Comparison of ENCODE assay signal across 29 cellular contexts in genomic region chr17:31294839-31295488, GRCh38. TPM values are rescaled to one million over a fixed set of nuclear protein-coding genes. Genes with fewer than 3 reads are reported as not detected.
DNase-seq lines count a peak whose midpoint lies in the region; ATAC-seq, FAIRE-seq and TF ChIP-seq lines count a peak whose summit lies in the region.
"Had no signal": no experiment of that assay in that cellular context is flagged by ENCODE, and none has a peak within 500 bp of the region (broad histone marks: within the 10 kb centered on the region; RNA-seq: fewer than 3 reads in every experiment).

No MANE protein-coding gene starts in this region.

- H3K27me3 Mint-ChIP-seq in activated CD4-positive, alpha-beta memory T cell treated with anti-CD3 and anti-CD28 coated beads, Interleukin-2, amount 10 ng/mL, durations not matched to agents 7 days and 5 days: no peaks in the 10 kb centered on the region
- H3K27me3 Mint-ChIP-seq: IgD-negative memory B cell; stimulated activated memory B cell treated with anti-CD40 and anti-IgM and Interleukin-4, amounts not matched to agents 10 μg/mL and 1 μg/mL and 100 μg/mL, for 72 hours; T-helper 17 cell had no signal

- ATAC-seq in GM12878 (no peak), GM21360 (IDR thresholded peaks at IDR 0.05; ENCODE audit: unreplicated experiment) (no peak)
- ATAC-seq: left lobe of liver; right lobe of liver; stimulated activated memory B cell treated with anti-CD40 and anti-IgM and Interleukin-4, amounts not matched to agents 10 μg/mL and 1 μg/mL and 100 μg/mL, for 72 hours; T-helper 17 cell had no signal

- in situ Hi-C loops in GM12878 (cut with MboI): no loop called here

- H3K27ac Mint-ChIP-seq in activated CD4-positive, alpha-beta memory T cell treated with anti-CD3 and anti-CD28 coated beads, Interleukin-2, amount 10 ng/mL, durations not matched to agents 7 days and 5 days: no peak overlapping the region
- H3K27ac Mint-ChIP-seq: IgD-negative memory B cell; immature natural killer cell; stimulated activated memory B cell treated with anti-CD40 and anti-IgM and Interleukin-4, amounts not matched to agents 10 μg/mL and 1 μg/mL and 100 μg/mL, for 72 hours; T-helper 17 cell had no signal

- RAD21 ChIA-PET in GM12878 (lab: Charles Lee; ENCODE audit: unreplicated experiment): no interaction called here

- no peaks in the 10 kb centered on the region for H3K9me3 ChIP-seq in GM12878 (replicated peaks; ENCODE audit: control insufficient read depth, insufficient read depth, low read length)
- H3K9me3 ChIP-seq: adrenal gland, right lobe of liver, SK-N-SH, suprapubic skin had no signal

- H3K36me3 Mint-ChIP-seq in activated CD4-positive, alpha-beta memory T cell treated with anti-CD3 and anti-CD28 coated beads, Interleukin-2, amount 10 ng/mL, durations not matched to agents 7 days and 5 days (ENCODE audit: low read depth): no peaks in the 10 kb centered on the region

- 83% methylated on average over 3 of the region's 3 CpGs for WGBS in GM12878 (ENCODE audit: insufficient coverage, insufficient replicate concordance, low lambda C conversion rate, missing lambda C conversion rate)

- H3K27ac ChIP-seq in GM12878 (ENCODE audit: control insufficient read depth, insufficient read depth): no peak overlapping the region
- H3K27ac ChIP-seq in layer of hippocampus (ENCODE audit: low read depth, low read length): peak overlapping the region; percentile 81
- H3K27ac ChIP-seq: adrenal gland, C4-2B, coronary artery, right lobe of liver, suprapubic skin had no signal

- POLR2A ChIA-PET in GM12878 (lab: Charles Lee): interaction anchor here (1.0 kb wide), 1 partner anchor 11 kb away, joined by 3 read pairs; no protein-coding TSS in a partner anchor
- POLR2A ChIA-PET in activated CD4-positive, alpha-beta memory T cell treated with anti-CD3 and anti-CD28 coated beads, Interleukin-2, amount 10 ng/mL, durations not matched to agents 7 days and 5 days (lab: Charles Lee): no interaction called here

- CTCF ChIA-PET in GM12878 (lab: Yijun Ruan, JAX): interaction anchor here (0.9 kb wide), 1 partner anchor 14 kb away, joined by 3 read pairs; no protein-coding TSS in a partner anchor
- CTCF ChIA-PET in activated CD4-positive, alpha-beta memory T cell treated with anti-CD3 and anti-CD28 coated beads, Interleukin-2, amount 10 ng/mL, durations not matched to agents 7 days and 5 days (lab: Charles Lee): no interaction called here

- TF ChIP-seq EP300 in GM12878 (IDR thresholded peaks at IDR 0.05; ENCODE audit: borderline replicate concordance in 1 of 2, control insufficient read depth in 1 of 2, low read depth in 2 of 2, low read length in 2 of 2): no peak

- no peak for TF ChIP-seq RAD21 in GM12878 (IDR thresholded peaks at IDR 0.05; ENCODE audit: insufficient read depth, low read depth, low read length)

- H3K4me2 ChIP-seq in GM12878 (ENCODE audit: control insufficient read depth, insufficient read depth): no peak overlapping the region
- H3K4me2 ChIP-seq: SK-N-SH had no signal

- no peak overlapping the region for H2AFZ ChIP-seq in GM12878 (ENCODE audit: control insufficient read depth, low read depth, low read length)

- no peaks in the 10 kb centered on the region for H3K27me3 ChIP-seq in GM12878 (replicated peaks in 1 of 2; ENCODE audit: control insufficient read depth in 2 of 2, insufficient read depth in 2 of 2, low read length in 1 of 2)
- H3K27me3 ChIP-seq in layer of hippocampus (ENCODE audit: control insufficient read depth, insufficient read depth, low read length): no peaks in the 10 kb centered on the region
- H3K27me3 ChIP-seq: adrenal gland, right lobe of liver, suprapubic skin had no signal

- no peaks in the 10 kb centered on the region; a peak in 2 of 4 replicates for H3K36me3 ChIP-seq in GM12878 (ENCODE audit: control insufficient read depth in 2 of 2, insufficient read depth in 2 of 2, low read length in 1 of 2)
- H3K36me3 ChIP-seq: adrenal gland, right lobe of liver, suprapubic skin had no signal

- H3K9ac ChIP-seq in GM12878 (ENCODE audit: control insufficient read depth, insufficient read depth, low read length): no peak overlapping the region
- H3K9ac ChIP-seq: SK-N-SH had no signal

- H4K20me1 ChIP-seq in GM12878 (ENCODE audit: control insufficient read depth, insufficient read depth): no peaks in the 10 kb centered on the region

- SMC1A ChIA-PET in GM12878 (lab: Charles Lee; ENCODE audit: uncharacterized antibody, unreplicated experiment): no interaction called here

- H3K79me2 ChIP-seq in GM12878 (ENCODE audit: control insufficient read depth, insufficient read depth, low read length): no peaks in the 10 kb centered on the region

- no peak overlapping the region for H3K4me3 Mint-ChIP-seq in activated CD4-positive, alpha-beta memory T cell treated with anti-CD3 and anti-CD28 coated beads, Interleukin-2, amount 10 ng/mL, durations not matched to agents 7 days and 5 days
- H3K4me3 Mint-ChIP-seq: IgD-negative memory B cell; immature natural killer cell; stimulated activated memory B cell treated with anti-CD40 and anti-IgM and Interleukin-4, amounts not matched to agents 10 μg/mL and 1 μg/mL and 100 μg/mL, for 72 hours; T-helper 17 cell had no signal

- peaks cover 3% of the 10 kb centered on the region for H3K4me1 Mint-ChIP-seq in activated CD4-positive, alpha-beta memory T cell treated with anti-CD3 and anti-CD28 coated beads, Interleukin-2, amount 10 ng/mL, durations not matched to agents 7 days and 5 days

- TF ChIP-seq CTCF in NB4 (IDR thresholded peaks at IDR 0.05; ENCODE audit: low read depth, low read length) (no peak), GM12878 (IDR thresholded peaks at IDR 0.05 in 2 of 3, conservative IDR thresholded peaks at IDR 0.05 in 1 of 3; ENCODE audit: control insufficient read depth in 2 of 3, extremely low read depth in 1 of 3, insufficient read depth in 1 of 3, low read depth in 3 of 3, low read length in 3 of 3) (no peak)

- H3K4me3 ChIP-seq in NB4 (ENCODE audit: low read depth, low read length): no peak overlapping the region
- H3K4me3 ChIP-seq in GM12878: no peak overlapping the region
- H3K4me3 ChIP-seq: adrenal gland, coronary artery, right lobe of liver, suprapubic skin had no signal

- peak; percentile 52 for FAIRE-seq in GM12878 (lab: Jason Lieb, UNC)
- FAIRE-seq: bronchial epithelial cell, H1, urothelium cell line had no signal

- no peaks in the 10 kb centered on the region for H3K9me3 Mint-ChIP-seq in activated CD4-positive, alpha-beta memory T cell treated with anti-CD3 and anti-CD28 coated beads, Interleukin-2, amount 10 ng/mL, durations not matched to agents 7 days and 5 days
- H3K9me3 Mint-ChIP-seq: IgD-negative memory B cell; immature natural killer cell; stimulated activated memory B cell treated with anti-CD40 and anti-IgM and Interleukin-4, amounts not matched to agents 10 μg/mL and 1 μg/mL and 100 μg/mL, for 72 hours had no signal

- TF ChIP-seq POLR2A in NB4 (IDR thresholded peaks at IDR 0.05; ENCODE audit: extremely low read depth, insufficient read length) (no peak), GM12878 (IDR thresholded peaks at IDR 0.05; ENCODE audit: low read depth, low read length) (no peak)

- no peaks in the 10 kb centered on the region for H3K4me1 ChIP-seq in GM12878 (ENCODE audit: control insufficient read depth, insufficient read depth, low read length)
- H3K4me1 ChIP-seq: adrenal gland, right lobe of liver had no signal

- intact Hi-C loops in GM12878 (cut with micrococcal nuclease; ENCODE audit: unreplicated experiment): no loop called here

- BruUV-seq in GM12878 (replicated peaks; lab: Mats Ljungman, UMichigan): no TSS peak

- DNase-seq in GF-D8 (lab: John Stamatoyannopoulos, UW) (peak; percentile 0), NB4 (ENCODE audit: low read depth) (peak; percentile 79), GM12878 (ENCODE audit: low read depth, low spot score) (no peak), DMS 273 treated with DMSO at 0.1 percent for 48 hours (lab: John Stamatoyannopoulos, UW) (no peak), DMS53 (lab: John Stamatoyannopoulos, UW) (no peak)
- no peak for DNase-seq in activated CD4-positive, alpha-beta memory T cell treated with anti-CD3 and anti-CD28 coated beads, Interleukin-2, amount 10 ng/mL, durations not matched to agents 7 days and 5 days
- DNase-seq: activated CD4-positive, alpha-beta T cell treated with anti-CD3 and anti-CD28 coated beads for 4 hours; activated T-cell treated with anti-CD3 and anti-CD28 coated beads, Interleukin-2, amount 50 U/mL, for 48 hours; adrenal gland; immature natural killer cell; mesendoderm; NCI-H1417; NCI-H774; right lobe of liver; SK-N-SH; stimulated activated CD4-positive, alpha-beta T cell treated with anti-CD3 and anti-CD28 coated beads, Interleukin-12 subunit alpha, Interleukin-12 subunit beta, amount 100 ng/mL, for 4 hours; stimulated activated CD4-positive, alpha-beta T cell treated with anti-CD3 and anti-CD28 coated beads, Interleukin-4, amount 100 ng/mL, for 4 hours; T-helper 17 cell had no signal

RNA-seq across cellular contexts. Expression of gene OMG, which starts 2.1 kb away (rescaled TPM):
- 0.51 and 0.54 TPM in 2 replicates for total RNA-seq in GM12878 (2013; cell fraction: nucleolus; rRNA removed)
- total RNA-seq in GM12878 (2014; rRNA removed) (0.23 and 0.27 TPM in 2 replicates), GM12878 (2014; rRNA removed; fragmentation: Illumina TruSeq; extraction: Trizol) (0.09 TPM in 2 replicates), GM12878 (2021) (0.18 TPM in 1 of 2 replicates, not detected in the other)
- 0.54 TPM for polyA plus RNA-seq in GM12878 (2011; ENCODE audit: low read depth)
- polyA plus RNA-seq in GM12878 (2011; rRNA removed) (0.30 and 0.40 TPM in 2 replicates), GM12878 (2014; fragmentation: Illumina TruSeq; extraction: Trizol) (0.17 and 0.37 TPM in 2 replicates), GM12878 (2014; fragmentation: Nextera tagmentation; extraction: Ambion mirVana) (under 1 TPM; 0.20 to 0.53 TPM), GM12878 (2014; rRNA removed) (0.14 and 0.37 TPM in 2 replicates), GM12878 (2016; fragmentation: Nextera tagmentation; extraction: Ambion mirVana) (under 1 TPM; 0.55 to 0.96 TPM)
- 0.09 and 0.13 TPM in 2 replicates for polyA plus RNA-seq in GM12878 (2011; cell fraction: cytosol; rRNA removed)
- polyA plus RNA-seq in GM12878 (2011; cell fraction: nucleus; rRNA removed): 0.58 and 0.72 TPM in 2 replicates
- 0.83 and 0.86 TPM in 2 replicates for polyA plus RNA-seq in GM12878 (2012)
- 0.15 and 0.22 TPM in 2 replicates for polyA minus RNA-seq in GM12878 (2011; rRNA and poly(A)+ RNA removed)
- polyA minus RNA-seq in GM12878 (2011; cell fraction: cytosol; rRNA and poly(A)+ RNA removed): not detected in 2 replicates
- 0.36 and 0.48 TPM in 2 replicates for polyA minus RNA-seq in GM12878 (2011; cell fraction: nucleus; rRNA and poly(A)+ RNA removed)
- under 1 TPM; 0.55 to 0.65 TPM for total RNA-seq in activated CD4-positive, alpha-beta memory T cell treated with anti-CD3 and anti-CD28 coated beads, Interleukin-2, amount 10 ng/mL, durations not matched to agents 7 days and 5 days
- total RNA-seq: bronchial epithelial cell, H1, suprapubic skin had no signal
- polyA plus RNA-seq: H1, IgD-negative memory B cell had no signal

RNA-seq across cellular contexts. Expression of gene EVI2B, which starts 18.9 kb away (rescaled TPM):
- total RNA-seq in GM12878 (2013; cell fraction: nucleolus; rRNA removed): 28.3 and 30.5 TPM in 2 replicates
- 35.9 and 38.8 TPM in 2 replicates for total RNA-seq in GM12878 (2014; rRNA removed)
- total RNA-seq in GM12878 (2014; rRNA removed; fragmentation: Illumina TruSeq; extraction: Trizol): 65.3 and 67.2 TPM in 2 replicates
- total RNA-seq in GM12878 (2021): 51.0 and 52.7 TPM in 2 replicates
- polyA plus RNA-seq in GM12878 (2011; ENCODE audit: low read depth): 83.9 TPM
- 124 and 173 TPM in 2 replicates for polyA plus RNA-seq in GM12878 (2011; rRNA removed)
- polyA plus RNA-seq in GM12878 (2011; cell fraction: cytosol; rRNA removed): 44.4 and 50.2 TPM in 2 replicates
- polyA plus RNA-seq in GM12878 (2011; cell fraction: nucleus; rRNA removed): 29.3 and 30.8 TPM in 2 replicates
- polyA plus RNA-seq in GM12878 (2012): 120 and 126 TPM in 2 replicates
- 195 and 268 TPM in 2 replicates for polyA plus RNA-seq in GM12878 (2014; fragmentation: Illumina TruSeq; extraction: Trizol)
- polyA plus RNA-seq in GM12878 (2014; fragmentation: Nextera tagmentation; extraction: Ambion mirVana): 10 to 100 TPM; 49.2 to 64.4 TPM
- 44.8 and 51.3 TPM in 2 replicates for polyA plus RNA-seq in GM12878 (2014; rRNA removed)
- 10 to 100 TPM; 26.2 to 32.0 TPM for polyA plus RNA-seq in GM12878 (2016; fragmentation: Nextera tagmentation; extraction: Ambion mirVana)
- polyA minus RNA-seq in GM12878 (2011; rRNA and poly(A)+ RNA removed): 31.2 and 67.4 TPM in 2 replicates
- polyA minus RNA-seq in GM12878 (2011; cell fraction: cytosol; rRNA and poly(A)+ RNA removed): 12.3 and 14.2 TPM in 2 replicates
- polyA minus RNA-seq in GM12878 (2011; cell fraction: nucleus; rRNA and poly(A)+ RNA removed): 9.7 and 17.0 TPM in 2 replicates
- total RNA-seq in activated CD4-positive, alpha-beta memory T cell treated with anti-CD3 and anti-CD28 coated beads, Interleukin-2, amount 10 ng/mL, durations not matched to agents 7 days and 5 days: 100 to 1,000 TPM; 109 TPM
- total RNA-seq: bronchial epithelial cell, H1 had no signal
- polyA plus RNA-seq: H1 had no signal

RNA-seq across cellular contexts. Expression of gene EVI2A, which starts 26.5 kb away (rescaled TPM):
- 6.3 and 7.2 TPM in 2 replicates for total RNA-seq in GM12878 (2013; cell fraction: nucleolus; rRNA removed)
- total RNA-seq in GM12878 (2014; rRNA removed) (29.5 and 40.9 TPM in 2 replicates), GM12878 (2014; rRNA removed; fragmentation: Illumina TruSeq; extraction: Trizol) (50.3 and 51.2 TPM in 2 replicates), GM12878 (2021) (21.4 and 22.9 TPM in 2 replicates)
- polyA plus RNA-seq in GM12878 (2011; ENCODE audit: low read depth): 12.9 TPM
- polyA plus RNA-seq in GM12878 (2011; rRNA removed) (4.6 and 10.6 TPM in 2 replicates), GM12878 (2014; fragmentation: Illumina TruSeq; extraction: Trizol) (41.3 and 62.5 TPM in 2 replicates), GM12878 (2014; fragmentation: Nextera tagmentation; extraction: Ambion mirVana) (10 to 100 TPM; 54.5 to 78.3 TPM), GM12878 (2014; rRNA removed) (17.8 and 21.9 TPM in 2 replicates), GM12878 (2016; fragmentation: Nextera tagmentation; extraction: Ambion mirVana) (10 to 100 TPM; 15.1 to 15.5 TPM)
- polyA plus RNA-seq in GM12878 (2011; cell fraction: cytosol; rRNA removed): 1.7 and 1.8 TPM in 2 replicates
- polyA plus RNA-seq in GM12878 (2011; cell fraction: nucleus; rRNA removed): 1.2 and 1.5 TPM in 2 replicates
- 21.1 and 30.8 TPM in 2 replicates for polyA plus RNA-seq in GM12878 (2012)
- 1.7 and 2.7 TPM in 2 replicates for polyA minus RNA-seq in GM12878 (2011; rRNA and poly(A)+ RNA removed)
- polyA minus RNA-seq in GM12878 (2011; cell fraction: cytosol; rRNA and poly(A)+ RNA removed): 1.1 TPM in 1 of 2 replicates, not detected in the other
- polyA minus RNA-seq in GM12878 (2011; cell fraction: nucleus; rRNA and poly(A)+ RNA removed): 1.9 and 3.0 TPM in 2 replicates
- total RNA-seq in activated CD4-positive, alpha-beta memory T cell treated with anti-CD3 and anti-CD28 coated beads, Interleukin-2, amount 10 ng/mL, durations not matched to agents 7 days and 5 days: 100 to 1,000 TPM; 109 to 110 TPM
- total RNA-seq: bronchial epithelial cell, H1 had no signal
- polyA plus RNA-seq: H1 had no signal

Comparison
In these comparisons a context has a peak if more than half of its experiments do, and no peak if none do; other contexts are left out.
1. DNase-seq: peak in GF-D8 (single experiment) and NB4 (single experiment); none in GM12878 (single experiment), DMS 273 treated with DMSO at 0.1 percent for 48 hours (single experiment), activated CD4-positive, alpha-beta memory T cell treated with anti-CD3 and anti-CD28 coated beads, Interleukin-2, amount 10 ng/mL, durations not matched to agents 7 days and 5 days (single experiment) and DMS53 (single experiment).